In genomic region chr6:149906405-149906804, GRCh38 we compare ENCODE assay signal across 29 cellular contexts. TPM values are rescaled to one million over a fixed set of nuclear protein-coding genes. Genes with fewer than 3 reads are reported as not detected.
"Had no signal": no experiment of that assay in that cellular context is flagged by ENCODE, and none has a peak within 500 bp of the region (broad histone marks: within the 10 kb centered on the region; RNA-seq: fewer than 3 reads in every experiment).

No MANE protein-coding gene starts in this region.

- DNase-seq: hypothalamus; immature natural killer cell; left colon; left lung; mesendoderm; midbrain; mucosa of descending colon; naive thymus-derived CD4-positive, alpha-beta T cell; retina; right cardiac atrium; stimulated activated CD4-positive, alpha-beta T cell treated with anti-CD3 and anti-CD28 coated beads, Interleukin-12 subunit alpha, Interleukin-12 subunit beta, amount 100 ng/mL, for 4 hours; stimulated activated CD4-positive, alpha-beta T cell treated with anti-CD3 and anti-CD28 coated beads, Interleukin-15, amount 100 ng/mL, for 24 hours; stimulated activated CD4-positive, alpha-beta T cell treated with anti-CD3 and anti-CD28 coated beads, Interleukin-2, amount 100 ng/mL, for 24 hours; stimulated activated CD4-positive, alpha-beta T cell treated with anti-CD3 and anti-CD28 coated beads, Interleukin-4, amount 100 ng/mL, for 1 hour; stimulated activated naive CD4-positive, alpha-beta T cell; trophoblast cell had no signal

- H3K27me3 ChIP-seq: left lung, ovary, suprapubic skin, tibial artery, upper lobe of right lung had no signal

- H3K27ac ChIP-seq: left lung, ovary, prostate gland, skin epidermis, suprapubic skin, thoracic aorta, tibial artery, upper lobe of right lung had no signal

- ATAC-seq: left colon; left lung; mucosa of descending colon; naive thymus-derived CD4-positive, alpha-beta T cell; sciatic nerve; stimulated activated effector memory CD8-positive, alpha-beta T cell treated with anti-CD3 and anti-CD28 coated beads, Interleukin-12 subunit alpha, Interleukin-12 subunit beta, amount 100 ng/mL, for 72 hours had no signal

- H3K4me3 ChIP-seq: left lung, lung, mucosa of descending colon, ovary, prostate gland, skin epidermis, suprapubic skin, thoracic aorta, tibial artery, upper lobe of right lung had no signal

- H3K4me3 Mint-ChIP-seq: immature natural killer cell; naive thymus-derived CD4-positive, alpha-beta T cell; natural killer cell treated with Interleukin-12 subunit alpha and Interleukin-12 subunit beta and Interleukin-15 and Interleukin-18, amount 100 ng/mL, for 72 hours; stimulated activated effector memory CD8-positive, alpha-beta T cell treated with anti-CD3 and anti-CD28 coated beads, Interleukin-12 subunit alpha, Interleukin-12 subunit beta, amount 100 ng/mL, for 72 hours; stimulated activated naive CD8-positive, alpha-beta T cell treated with anti-CD3 and anti-CD28 coated beads, Interleukin-15, Interleukin-2, amounts not matched to agents 100 ng/mL and 50 ng/mL, for 24 hours had no signal

- H3K27ac Mint-ChIP-seq: immature natural killer cell; naive thymus-derived CD4-positive, alpha-beta T cell; natural killer cell treated with Interleukin-12 subunit alpha and Interleukin-12 subunit beta and Interleukin-15 and Interleukin-18, amount 100 ng/mL, for 72 hours; stimulated activated effector memory CD8-positive, alpha-beta T cell treated with anti-CD3 and anti-CD28 coated beads, Interleukin-12 subunit alpha, Interleukin-12 subunit beta, amount 100 ng/mL, for 72 hours; stimulated activated naive CD8-positive, alpha-beta T cell treated with anti-CD3 and anti-CD28 coated beads, Interleukin-15, Interleukin-2, amounts not matched to agents 100 ng/mL and 50 ng/mL, for 24 hours had no signal

- H3K36me3 Mint-ChIP-seq: stimulated activated effector memory CD8-positive, alpha-beta T cell treated with anti-CD3 and anti-CD28 coated beads, Interleukin-12 subunit alpha, Interleukin-12 subunit beta, amount 100 ng/mL, for 72 hours had no signal

- H3K9me3 ChIP-seq: ovary, prostate gland, suprapubic skin, thoracic aorta, upper lobe of right lung had no signal

- H3K4me1 Mint-ChIP-seq: immature natural killer cell; naive thymus-derived CD4-positive, alpha-beta T cell; stimulated activated effector memory CD8-positive, alpha-beta T cell treated with anti-CD3 and anti-CD28 coated beads, Interleukin-12 subunit alpha, Interleukin-12 subunit beta, amount 100 ng/mL, for 72 hours had no signal

- H3K4me1 ChIP-seq: prostate gland, tibial artery, upper lobe of right lung had no signal

- H3K36me3 ChIP-seq: left lung, ovary, prostate gland, suprapubic skin, thoracic aorta, tibial artery, upper lobe of right lung had no signal

RNA-seq across cellular contexts. Expression of gene RAET1E, which starts 8.5 kb away (rescaled TPM):
- total RNA-seq: naive thymus-derived CD4-positive, alpha-beta T cell; natural killer cell treated with Interleukin-12 subunit alpha and Interleukin-12 subunit beta and Interleukin-15 and Interleukin-18, amount 100 ng/mL, for 72 hours; thoracic aorta had no signal

RNA-seq across cellular contexts. Expression of gene RAET1G, which starts 16.5 kb away (rescaled TPM):
- total RNA-seq: left colon; myocyte; naive thymus-derived CD4-positive, alpha-beta T cell; thoracic aorta had no signal

RNA-seq across cellular contexts. Expression of gene ULBP1, which starts 57.3 kb away (rescaled TPM):
- total RNA-seq: mucosa of descending colon, sciatic nerve had no signal
